Comparison of ENCODE assay signal across 1 cellular context in genomic region chr20:63744574-63745423, GRCh38.
TF ChIP-seq lines count a peak whose summit lies in the region.

No MANE protein-coding gene starts in this region.

TF ChIP-seq in endothelial cell of umbilical vein, 7 proteins besides CTCF, POLR2A, EP300 and RAD21:
- no peak for TF ChIP-seq EZH2 (IDR thresholded peaks at IDR 0.05; ENCODE audit: borderline replicate concordance, low read depth, low read length, severe bottlenecking)
- TF ChIP-seq POLR2AphosphoS5 (IDR thresholded peaks at IDR 0.05; ENCODE audit: insufficient read depth, low read depth, low read length) = peak; percentile 27
- TF ChIP-seq JUN (IDR thresholded peaks at IDR 0.05; ENCODE audit: borderline replicate concordance, insufficient read depth, insufficient read length, low read depth) = no peak
